ENCODE assay signal across 18 cellular contexts in genomic region chr4:168641811-168642140, GRCh38.
DNase-seq lines count a peak whose midpoint lies in the region; ATAC-seq and TF ChIP-seq lines count a peak whose summit lies in the region.
"Had no signal": no experiment of that assay in that cellular context is flagged by ENCODE, and none has a peak within 500 bp of the region (broad histone marks: within the 10 kb centered on the region; RNA-seq: fewer than 3 reads in every experiment).

No MANE protein-coding gene starts in this region.

- ATAC-seq in right cardiac atrium = no peak
- ATAC-seq in Right ventricle myocardium inferior = no peak
- peak; percentile 21 for ATAC-seq in mucosa of descending colon
- ATAC-seq in gastrocnemius medialis = no peak
- ATAC-seq in natural killer cell treated with Interleukin-12 subunit alpha and Interleukin-12 subunit beta and Interleukin-15 and Interleukin-18, amount 100 ng/mL, for 72 hours = no peak
- no peak for ATAC-seq in left lung

- peaks cover 12% of the 10 kb centered on the region for H3K4me1 ChIP-seq in right cardiac atrium (ENCODE audit: control insufficient read depth, insufficient read depth, low read length)
- no peaks in the 10 kb centered on the region for H3K4me1 ChIP-seq in mucosa of descending colon (ENCODE audit: low read depth)
- peaks cover 19 to 49% of the 10 kb centered on the region in 2 donors for H3K4me1 ChIP-seq in gastrocnemius medialis
- H3K4me1 ChIP-seq in left lung = no peaks in the 10 kb centered on the region

- H3K9me3 Mint-ChIP-seq in natural killer cell treated with Interleukin-12 subunit alpha and Interleukin-12 subunit beta and Interleukin-15 and Interleukin-18, amount 100 ng/mL, for 72 hours = no peaks in the 10 kb centered on the region
- H3K9me3 Mint-ChIP-seq: H9 had no signal

- H3K27me3 Mint-ChIP-seq in natural killer cell treated with Interleukin-12 subunit alpha and Interleukin-12 subunit beta and Interleukin-15 and Interleukin-18, amount 100 ng/mL, for 72 hours = peaks cover 11 to 22% of the 10 kb centered on the region in 2 donors

- peak overlapping the region; percentile 25 for H3K27ac ChIP-seq in right cardiac atrium (ENCODE audit: low read length)
- peak overlapping the region; percentile 49 to 89 (median 66) for H3K27ac ChIP-seq in gastrocnemius medialis
- peak overlapping the region in 1 of 2 donors; percentile 37 for H3K27ac ChIP-seq in left lung
- H3K27ac ChIP-seq: BLaER1 treated with 17β-estradiol and CSF1 and Interleukin-3, amounts not matched to agents 10 nM and 100 nM had no signal

- DNase-seq in right cardiac atrium = no peak
- no peak for DNase-seq in Right ventricle myocardium inferior (ENCODE audit: missing footprints)
- no peak for DNase-seq in mucosa of descending colon
- DNase-seq in gastrocnemius medialis = no peak
- no peak for DNase-seq in natural killer cell treated with Interleukin-12 subunit alpha and Interleukin-12 subunit beta and Interleukin-15 and Interleukin-18, amount 100 ng/mL, for 72 hours (ENCODE audit: low spot score)
- no peak for DNase-seq in left lung
- DNase-seq in activated CD8-positive, alpha-beta memory T cell treated with anti-CD3 and anti-CD28 coated beads, Interleukin-2, amount 50 U/mL, for 4 hours = no peak
- no peak for DNase-seq in DMS79 treated with DMSO at 0.1 percent for 48 hours (lab: John Stamatoyannopoulos, UW)
- DNase-seq: DND-41, H9, KBM-7, MV-4-11, NCI-H1417, NCI-H187 treated with DMSO at 0.1 percent for 48 hours, NCI-H2171, NCI-H748 treated with DMSO at 0.1 percent for 48 hours, RPMI8226 had no signal

- H3K4me1 Mint-ChIP-seq in natural killer cell treated with Interleukin-12 subunit alpha and Interleukin-12 subunit beta and Interleukin-15 and Interleukin-18, amount 100 ng/mL, for 72 hours (ENCODE audit: low read depth in 2 of 2) = no peaks in the 10 kb centered on the region

- H3K36me3 ChIP-seq in mucosa of descending colon (ENCODE audit: low read depth) (no peaks in the 10 kb centered on the region), gastrocnemius medialis (no peaks in the 10 kb centered on the region), left lung (no peaks in the 10 kb centered on the region)
- H3K36me3 ChIP-seq: BLaER1 treated with 17β-estradiol and CSF1 and Interleukin-3, amounts not matched to agents 10 nM and 100 nM had no signal

- in situ Hi-C loops in gastrocnemius medialis (cut with MboI; ENCODE audit: low sequenced_read_pairs in 4 of 4) = no loop called here

- TF ChIP-seq CTCF in mucosa of descending colon (IDR thresholded peaks at IDR 0.05) = no peak
- TF ChIP-seq CTCF in gastrocnemius medialis (IDR thresholded peaks at IDR 0.05 in 4 of 5, conservative IDR thresholded peaks at IDR 0.05 in 1 of 5) = no peak
- no peak for TF ChIP-seq CTCF in left lung (IDR thresholded peaks at IDR 0.05)

- H3K4me3 ChIP-seq in right cardiac atrium (ENCODE audit: low read length) = no peak overlapping the region
- no peak overlapping the region for H3K4me3 ChIP-seq in mucosa of descending colon
- no peak overlapping the region for H3K4me3 ChIP-seq in gastrocnemius medialis
- no peak overlapping the region for H3K4me3 ChIP-seq in left lung
- H3K4me3 ChIP-seq: BLaER1 treated with 17β-estradiol and CSF1 and Interleukin-3, amounts not matched to agents 10 nM and 100 nM had no signal

- H3K27ac Mint-ChIP-seq in natural killer cell treated with Interleukin-12 subunit alpha and Interleukin-12 subunit beta and Interleukin-15 and Interleukin-18, amount 100 ng/mL, for 72 hours = no peak overlapping the region

- H3K27me3 ChIP-seq in right cardiac atrium (ENCODE audit: control insufficient read depth, insufficient read depth) (no peaks in the 10 kb centered on the region), gastrocnemius medialis (no peaks in the 10 kb centered on the region), left lung (no peaks in the 10 kb centered on the region)
- H3K27me3 ChIP-seq: BLaER1 treated with 17β-estradiol and CSF1 and Interleukin-3, amounts not matched to agents 10 nM and 100 nM had no signal

- H3K4me3 Mint-ChIP-seq in natural killer cell treated with Interleukin-12 subunit alpha and Interleukin-12 subunit beta and Interleukin-15 and Interleukin-18, amount 100 ng/mL, for 72 hours = no peak overlapping the region
- H3K4me3 Mint-ChIP-seq: H9 had no signal

- TF ChIP-seq POLR2A in gastrocnemius medialis (IDR thresholded peaks at IDR 0.05) = no peak

- H3K9me3 ChIP-seq in right cardiac atrium (ENCODE audit: control insufficient read depth, low read length) (no peaks in the 10 kb centered on the region), mucosa of descending colon (no peaks in the 10 kb centered on the region), gastrocnemius medialis (no peaks in the 10 kb centered on the region), left lung (no peaks in the 10 kb centered on the region)
- H3K9me3 ChIP-seq: BLaER1 treated with 17β-estradiol and CSF1 and Interleukin-3, amounts not matched to agents 10 nM and 100 nM had no signal

- WGBS in right cardiac atrium = 95% methylated on average over 3 of the region's 3 CpGs

- no peaks in the 10 kb centered on the region for H3K36me3 Mint-ChIP-seq in natural killer cell treated with Interleukin-12 subunit alpha and Interleukin-12 subunit beta and Interleukin-15 and Interleukin-18, amount 100 ng/mL, for 72 hours

- intact Hi-C loops in right cardiac atrium (cut with DNase I) (no loop called here), Right ventricle myocardium inferior (cut with DNase I) (no loop called here), mucosa of descending colon (cut with DNase I, micrococcal nuclease) (no loop called here), gastrocnemius medialis (cut with DNase I; ENCODE audit: low total_unique reads) (no loop called here), left lung (cut with DNase I) (no loop called here)
